8 cellular contexts compared by ENCODE assay signal in the genomic region with DNA sequence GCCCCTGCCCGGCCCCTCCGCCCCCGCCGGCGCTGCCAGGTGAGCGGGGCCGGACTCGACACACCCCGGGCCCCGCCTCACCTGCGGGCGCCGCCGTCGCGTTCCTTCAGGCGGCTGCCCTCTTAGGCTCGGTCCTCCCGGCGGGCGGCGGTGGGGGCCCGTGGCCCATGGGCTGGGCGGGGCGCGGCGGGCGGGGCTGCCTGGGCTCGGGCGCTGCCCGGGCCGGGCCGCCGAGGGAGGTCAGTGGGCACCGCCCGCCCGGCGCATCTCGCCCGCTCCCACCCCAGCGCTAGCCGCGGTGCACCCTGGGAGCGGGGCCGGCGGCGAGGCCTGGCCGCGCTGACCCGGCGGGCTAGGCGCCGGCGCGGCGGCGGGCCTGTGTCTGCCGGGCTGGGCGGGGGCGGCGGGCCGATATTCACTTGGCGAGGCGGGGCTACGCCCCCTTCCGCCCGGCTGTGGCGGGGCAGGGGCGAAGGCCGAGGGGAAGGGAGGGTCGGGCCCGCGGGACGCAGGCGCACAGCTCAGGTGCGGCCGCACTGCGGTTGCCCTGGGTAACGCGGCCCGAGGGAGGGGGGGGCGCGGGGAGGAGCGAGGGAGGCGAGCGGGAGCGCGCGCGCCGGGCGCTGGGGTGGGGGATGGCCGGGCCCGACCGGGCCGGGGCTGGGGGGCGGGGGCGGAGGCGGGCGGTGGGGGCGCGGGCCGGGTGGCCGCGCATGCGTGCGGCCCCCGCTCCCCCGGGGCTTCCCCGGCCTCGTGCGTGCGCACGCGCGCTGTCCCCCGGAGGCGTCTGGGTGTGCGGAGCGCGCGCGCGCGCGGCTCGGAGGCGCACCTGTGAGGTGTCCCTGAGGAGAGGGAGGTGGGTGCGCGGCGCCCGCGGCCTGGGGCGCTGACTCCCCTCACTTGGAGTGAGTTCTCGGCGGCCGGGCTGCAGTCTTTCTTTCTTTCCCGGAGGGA. TPM values are rescaled to one million over a fixed set of nuclear protein-coding genes. Genes with fewer than 3 reads are reported as not detected.
DNase-seq lines count a peak whose midpoint lies in the region; ATAC-seq and TF ChIP-seq lines count a peak whose summit lies in the region.

CCDC92 (minus strand) TSS at position 384 of the 954 bp plus-strand sequence. CDS start 28,526 bp downstream, outside the sequence.
ZNF664 (plus strand) TSS at position 768 of the 954 bp plus-strand sequence. CDS start 38,930 bp downstream, outside the sequence.

- H3K27me3 ChIP-seq in duodenal mucosa (ENCODE audit: control insufficient read depth in 1 of 2, insufficient read depth in 2 of 2, low read length in 2 of 2) (no peaks in the 10 kb centered on the region), lower lobe of right lung (ENCODE audit: low read depth) (no peaks in the 10 kb centered on the region)

- peaks cover 44% of the 10 kb centered on the region for H3K4me1 Mint-ChIP-seq in activated CD4-positive, alpha-beta memory T cell treated with anti-CD3 and anti-CD28 coated beads for 36 hours (ENCODE audit: low read depth)

- H3K9me3 ChIP-seq in duodenal mucosa (ENCODE audit: control insufficient read depth in 1 of 2, low read length in 2 of 2) (no peaks in the 10 kb centered on the region), lower lobe of right lung (no peaks in the 10 kb centered on the region)

- ATAC-seq in GM19351 (IDR thresholded peaks at IDR 0.05; ENCODE audit: unreplicated experiment) = peak; percentile 77
- ATAC-seq in HG03520 (IDR thresholded peaks at IDR 0.05; ENCODE audit: unreplicated experiment) = peak; percentile 74
- peak; percentile 89 to 95 for ATAC-seq in lower lobe of right lung

- H3K36me3 ChIP-seq in duodenal mucosa (ENCODE audit: control insufficient read depth in 1 of 2, insufficient read depth in 2 of 2, low read length in 2 of 2) = peaks cover 5 to 9% of the 10 kb centered on the region in 2 donors
- peaks cover 18% of the 10 kb centered on the region for H3K36me3 ChIP-seq in lower lobe of right lung

- CTCF ChIA-PET in activated CD4-positive, alpha-beta memory T cell treated with anti-CD3 and anti-CD28 coated beads for 36 hours (lab: Charles Lee) = interaction anchor here (1.0 to 1.3 kb wide), 2 partner anchors 17 to 67 kb away, joined by 3 read pairs; no protein-coding TSS in a partner anchor

- H3K9me3 Mint-ChIP-seq in activated CD4-positive, alpha-beta memory T cell treated with anti-CD3 and anti-CD28 coated beads for 36 hours = no peaks in the 10 kb centered on the region

- peak; percentile 31 for TF ChIP-seq CTCF in C4-2B (conservative IDR thresholded peaks at IDR 0.05)
- no peak for TF ChIP-seq CTCF in lower lobe of right lung (IDR thresholded peaks at IDR 0.05)

- peak within 1 kb of the TSS; percentile 84 to 89 for H3K4me3 ChIP-seq in duodenal mucosa (ENCODE audit: low read depth in 1 of 2, low read length in 2 of 2)
- H3K4me3 ChIP-seq in lower lobe of right lung = peak within 1 kb of the TSS; percentile 93

- H3K27ac Mint-ChIP-seq in activated CD4-positive, alpha-beta memory T cell treated with anti-CD3 and anti-CD28 coated beads for 36 hours = peak within 1 kb of the TSS; percentile 73

- intact Hi-C loops in activated CD4-positive, alpha-beta memory T cell treated with anti-CD3 and anti-CD28 coated beads for 36 hours (cut with micrococcal nuclease) = loop anchor here (2.0 kb wide), 2 partner anchors 34 to 68 kb away; no protein-coding TSS in a partner anchor
- intact Hi-C loops in lower lobe of right lung (cut with DNase I) = no loop called here

- peak within 1 kb of the TSS; percentile 93 for H3K4me3 Mint-ChIP-seq in activated CD4-positive, alpha-beta memory T cell treated with anti-CD3 and anti-CD28 coated beads for 36 hours

- H3K9ac ChIP-seq in duodenal mucosa (ENCODE audit: low read depth in 1 of 2, low read length in 2 of 2) = peak within 1 kb of the TSS; percentile 81 to 85

- H3K27ac ChIP-seq in C4-2B = peak within 1 kb of the TSS; percentile 93
- H3K27ac ChIP-seq in duodenal mucosa (ENCODE audit: low read depth, low read length) = peak within 1 kb of the TSS; percentile 84
- peak within 1 kb of the TSS; percentile 95 for H3K27ac ChIP-seq in lower lobe of right lung

- H3K4me1 ChIP-seq in duodenal mucosa (ENCODE audit: control insufficient read depth in 1 of 2, insufficient read depth in 2 of 2, low read length in 2 of 2) = peaks cover 7% of the 10 kb centered on the region in 2 donors
- peaks cover 37% of the 10 kb centered on the region for H3K4me1 ChIP-seq in lower lobe of right lung

- H3K36me3 Mint-ChIP-seq in activated CD4-positive, alpha-beta memory T cell treated with anti-CD3 and anti-CD28 coated beads for 36 hours = peaks cover 15% of the 10 kb centered on the region

- POLR2A ChIA-PET in activated CD4-positive, alpha-beta memory T cell treated with anti-CD3 and anti-CD28 coated beads for 36 hours (lab: Charles Lee) = interaction anchor here (1.0 to 1.5 kb wide), 2 partner anchors 15 to 482 kb away, joined by 3 read pairs; no protein-coding TSS in a partner anchor

- no peaks in the 10 kb centered on the region for H3K27me3 Mint-ChIP-seq in activated CD4-positive, alpha-beta memory T cell treated with anti-CD3 and anti-CD28 coated beads for 36 hours

- DNase-seq in NCI-H69 (lab: John Stamatoyannopoulos, UW) = peak; percentile 99
- peak; percentile 97 for DNase-seq in activated CD4-positive, alpha-beta memory T cell treated with anti-CD3 and anti-CD28 coated beads for 36 hours
- DNase-seq in lower lobe of right lung = peak; percentile 94
- DNase-seq in stimulated activated CD4-positive, alpha-beta T cell treated with anti-CD3 and anti-CD28 coated beads, TNF-alpha, amount 100 ng/mL, for 24 hours (ENCODE audit: low read depth in 3 of 3) = peak; percentile 89 to 93 (median 93)

RNA-seq across cellular contexts. Expression of gene CCDC92, which starts in this region (rescaled TPM):
- total RNA-seq in activated CD4-positive, alpha-beta memory T cell treated with anti-CD3 and anti-CD28 coated beads for 36 hours = 10 to 100 TPM; 11.4 to 11.7 TPM
- 47.6 TPM for total RNA-seq in lower lobe of right lung

RNA-seq across cellular contexts. Expression of gene ZNF664, which starts in this region (rescaled TPM):
- 10 to 100 TPM; 53.2 to 56.9 TPM for total RNA-seq in activated CD4-positive, alpha-beta memory T cell treated with anti-CD3 and anti-CD28 coated beads for 36 hours
- total RNA-seq in lower lobe of right lung = 84.2 TPM

Comparison
In these comparisons a context has a peak if more than half of its experiments do, and no peak if none do; other contexts are left out.
1. Peak in every context shown above with its lines: DNase-seq, ATAC-seq, H3K4me3 ChIP-seq and H3K27ac ChIP-seq.